ENCODE assay signal across 1 cellular context in the genomic region with DNA sequence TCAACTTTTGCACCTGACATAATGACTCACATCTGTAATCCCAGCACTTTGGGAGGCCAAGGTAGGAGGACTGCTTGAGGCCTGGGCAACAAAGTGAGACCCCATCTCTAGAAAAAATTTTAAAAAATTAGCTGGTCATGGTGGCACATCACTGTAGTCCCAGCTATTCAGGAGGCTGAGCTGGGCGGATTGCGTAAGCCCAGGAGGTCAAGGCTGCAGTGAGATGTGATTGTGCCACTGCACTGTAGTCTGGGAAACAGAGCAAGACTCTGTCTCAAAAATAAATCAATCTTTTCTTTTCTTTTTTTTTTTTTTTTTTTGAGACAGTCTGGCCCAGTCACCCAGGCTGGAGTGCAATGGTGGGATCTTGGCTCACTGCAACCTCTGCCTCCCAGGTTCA.
TF ChIP-seq lines count a peak whose summit lies in the region.

No MANE protein-coding gene starts in this region.

TF ChIP-seq in HepG2, 621 proteins besides CTCF, POLR2A, EP300 and RAD21:
- TF ChIP-seq NFE2L1 (CRISPR knock-in tag; IDR thresholded peaks at IDR 0.05; ENCODE audit: borderline replicate concordance) (no peak), NR2F6 (IDR thresholded peaks at IDR 0.05) (no peak), NR2F6 (CRISPR knock-in tag; IDR thresholded peaks at IDR 0.05) (peak; percentile 35; the same call in 1 of the 2 replicates)
- TF ChIP-seq, protein P1, sequence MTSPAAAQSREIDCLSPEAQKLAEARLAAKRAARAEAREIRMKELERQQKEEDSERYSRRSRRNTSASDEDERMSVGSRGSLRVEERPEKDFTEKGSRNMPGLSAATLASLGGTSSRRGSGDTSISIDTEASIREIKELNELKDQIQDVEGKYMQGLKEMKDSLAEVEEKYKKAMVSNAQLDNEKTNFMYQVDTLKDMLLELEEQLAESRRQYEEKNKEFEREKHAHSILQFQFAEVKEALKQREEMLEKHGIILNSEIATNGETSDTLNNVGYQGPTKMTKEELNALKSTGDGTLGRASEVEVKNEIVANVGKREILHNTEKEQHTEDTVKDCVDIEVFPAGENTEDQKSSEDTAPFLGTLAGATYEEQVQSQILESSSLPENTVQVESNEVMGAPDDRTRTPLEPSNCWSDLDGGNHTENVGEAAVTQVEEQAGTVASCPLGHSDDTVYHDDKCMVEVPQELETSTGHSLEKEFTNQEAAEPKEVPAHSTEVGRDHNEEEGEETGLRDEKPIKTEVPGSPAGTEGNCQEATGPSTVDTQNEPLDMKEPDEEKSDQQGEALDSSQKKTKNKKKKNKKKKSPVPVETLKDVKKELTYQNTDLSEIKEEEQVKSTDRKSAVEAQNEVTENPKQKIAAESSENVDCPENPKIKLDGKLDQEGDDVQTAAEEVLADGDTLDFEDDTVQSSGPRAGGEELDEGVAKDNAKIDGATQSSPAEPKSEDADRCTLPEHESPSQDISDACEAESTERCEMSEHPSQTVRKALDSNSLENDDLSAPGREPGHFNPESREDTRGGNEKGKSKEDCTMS (CRISPR knock-in tag; conservative IDR thresholded peaks at IDR 0.05): no peak
